In the genomic region with DNA sequence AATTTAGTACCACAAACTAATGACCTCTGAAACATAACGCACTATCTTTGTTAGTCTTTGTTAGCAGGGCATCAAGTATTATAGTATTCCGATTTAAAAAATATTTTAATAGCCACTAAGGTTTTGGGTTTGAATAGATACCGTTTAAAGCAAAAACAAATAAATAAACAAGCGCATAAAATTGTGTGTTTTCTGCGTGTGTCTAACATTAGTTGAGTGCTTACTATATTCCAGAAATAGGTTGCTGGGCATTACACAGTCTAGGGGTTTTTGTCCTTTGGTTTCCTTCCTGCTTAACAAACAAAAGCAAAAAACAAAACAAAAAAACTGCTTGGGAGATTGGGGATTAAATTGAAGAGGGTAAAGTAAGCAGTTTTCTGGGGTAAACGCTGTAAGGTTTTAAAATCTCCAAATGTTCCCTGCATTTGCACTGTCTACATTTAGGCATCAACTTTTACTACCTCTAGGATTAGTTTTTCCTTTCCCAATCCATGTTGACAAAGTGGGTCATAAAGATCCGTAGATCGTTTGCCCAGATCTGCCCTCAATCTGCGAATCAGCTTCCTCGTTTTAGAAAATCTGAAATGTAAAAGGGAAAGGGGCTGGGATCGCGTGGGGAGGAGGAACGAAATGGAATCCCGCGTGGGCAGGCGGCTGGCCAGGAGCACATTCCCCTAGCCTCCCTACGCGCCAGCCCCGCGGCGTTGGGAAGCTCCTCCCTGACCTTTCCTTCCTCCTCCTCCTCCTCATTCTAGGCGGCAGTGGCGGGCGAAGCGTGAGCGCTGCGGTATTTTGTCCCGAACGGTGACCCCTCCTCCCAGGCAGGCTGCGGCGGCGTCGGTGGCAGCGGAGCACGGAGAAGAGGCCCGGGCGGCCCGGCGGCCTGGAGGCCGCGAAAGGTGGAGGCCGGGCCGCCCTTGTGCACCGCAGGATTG, we compare ENCODE assay signal across 1 cellular context.
TF ChIP-seq lines count a peak whose summit lies in the region.

KCTD3 (plus strand) TSS at position 749 of the 935 bp plus-strand sequence. CDS start 382 bp downstream, outside the sequence.

TF ChIP-seq in K562, 482 proteins besides CTCF, POLR2A, EP300 and RAD21 (continued from another document and continues in another):
- TF ChIP-seq, protein P1, sequence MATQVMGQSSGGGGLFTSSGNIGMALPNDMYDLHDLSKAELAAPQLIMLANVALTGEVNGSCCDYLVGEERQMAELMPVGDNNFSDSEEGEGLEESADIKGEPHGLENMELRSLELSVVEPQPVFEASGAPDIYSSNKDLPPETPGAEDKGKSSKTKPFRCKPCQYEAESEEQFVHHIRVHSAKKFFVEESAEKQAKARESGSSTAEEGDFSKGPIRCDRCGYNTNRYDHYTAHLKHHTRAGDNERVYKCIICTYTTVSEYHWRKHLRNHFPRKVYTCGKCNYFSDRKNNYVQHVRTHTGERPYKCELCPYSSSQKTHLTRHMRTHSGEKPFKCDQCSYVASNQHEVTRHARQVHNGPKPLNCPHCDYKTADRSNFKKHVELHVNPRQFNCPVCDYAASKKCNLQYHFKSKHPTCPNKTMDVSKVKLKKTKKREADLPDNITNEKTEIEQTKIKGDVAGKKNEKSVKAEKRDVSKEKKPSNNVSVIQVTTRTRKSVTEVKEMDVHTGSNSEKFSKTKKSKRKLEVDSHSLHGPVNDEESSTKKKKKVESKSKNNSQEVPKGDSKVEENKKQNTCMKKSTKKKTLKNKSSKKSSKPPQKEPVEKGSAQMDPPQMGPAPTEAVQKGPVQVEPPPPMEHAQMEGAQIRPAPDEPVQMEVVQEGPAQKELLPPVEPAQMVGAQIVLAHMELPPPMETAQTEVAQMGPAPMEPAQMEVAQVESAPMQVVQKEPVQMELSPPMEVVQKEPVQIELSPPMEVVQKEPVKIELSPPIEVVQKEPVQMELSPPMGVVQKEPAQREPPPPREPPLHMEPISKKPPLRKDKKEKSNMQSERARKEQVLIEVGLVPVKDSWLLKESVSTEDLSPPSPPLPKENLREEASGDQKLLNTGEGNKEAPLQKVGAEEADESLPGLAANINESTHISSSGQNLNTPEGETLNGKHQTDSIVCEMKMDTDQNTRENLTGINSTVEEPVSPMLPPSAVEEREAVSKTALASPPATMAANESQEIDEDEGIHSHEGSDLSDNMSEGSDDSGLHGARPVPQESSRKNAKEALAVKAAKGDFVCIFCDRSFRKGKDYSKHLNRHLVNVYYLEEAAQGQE (CRISPR knock-in tag; IDR thresholded peaks at IDR 0.05; ENCODE audit: low read depth): no peak
- peak; percentile 94 for TF ChIP-seq ZNF263 (CRISPR knock-in tag; IDR thresholded peaks at IDR 0.05; ENCODE audit: borderline replicate concordance)
- no peak for TF ChIP-seq EWSR1 (IDR thresholded peaks at IDR 0.05; ENCODE audit: borderline replicate concordance, low read depth, partially characterized antibody)
- TF ChIP-seq NCOA2 (IDR thresholded peaks at IDR 0.05; ENCODE audit: partially characterized antibody in 2 of 2): no peak
- peak; percentile 94 for TF ChIP-seq CXXC5 (CRISPR knock-in tag; IDR thresholded peaks at IDR 0.05)
- no peak for TF ChIP-seq RBM39 (optimal IDR thresholded peaks at IDR 0.05; ENCODE audit: low read depth, low read length)
- no peak for TF ChIP-seq ZNF212 (CRISPR knock-in tag; IDR thresholded peaks at IDR 0.05)
- TF ChIP-seq CBX1 (IDR thresholded peaks at IDR 0.05; ENCODE audit: low read depth): 0 out of 2 replicates have a peak, but pooled peaks have one; percentile 66
- no peak for TF ChIP-seq CBX5 (IDR thresholded peaks at IDR 0.05; ENCODE audit: borderline replicate concordance, low read depth)
- TF ChIP-seq, protein P2, sequence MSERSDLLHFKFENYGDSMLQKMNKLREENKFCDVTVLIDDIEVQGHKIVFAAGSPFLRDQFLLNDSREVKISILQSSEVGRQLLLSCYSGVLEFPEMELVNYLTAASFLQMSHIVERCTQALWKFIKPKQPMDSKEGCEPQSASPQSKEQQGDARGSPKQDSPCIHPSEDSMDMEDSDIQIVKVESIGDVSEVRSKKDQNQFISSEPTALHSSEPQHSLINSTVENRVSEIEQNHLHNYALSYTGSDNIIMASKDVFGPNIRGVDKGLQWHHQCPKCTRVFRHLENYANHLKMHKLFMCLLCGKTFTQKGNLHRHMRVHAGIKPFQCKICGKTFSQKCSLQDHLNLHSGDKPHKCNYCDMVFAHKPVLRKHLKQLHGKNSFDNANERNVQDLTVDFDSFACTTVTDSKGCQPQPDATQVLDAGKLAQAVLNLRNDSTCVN (CRISPR knock-in tag; IDR thresholded peaks at IDR 0.05): no peak
- TF ChIP-seq, protein P3, sequence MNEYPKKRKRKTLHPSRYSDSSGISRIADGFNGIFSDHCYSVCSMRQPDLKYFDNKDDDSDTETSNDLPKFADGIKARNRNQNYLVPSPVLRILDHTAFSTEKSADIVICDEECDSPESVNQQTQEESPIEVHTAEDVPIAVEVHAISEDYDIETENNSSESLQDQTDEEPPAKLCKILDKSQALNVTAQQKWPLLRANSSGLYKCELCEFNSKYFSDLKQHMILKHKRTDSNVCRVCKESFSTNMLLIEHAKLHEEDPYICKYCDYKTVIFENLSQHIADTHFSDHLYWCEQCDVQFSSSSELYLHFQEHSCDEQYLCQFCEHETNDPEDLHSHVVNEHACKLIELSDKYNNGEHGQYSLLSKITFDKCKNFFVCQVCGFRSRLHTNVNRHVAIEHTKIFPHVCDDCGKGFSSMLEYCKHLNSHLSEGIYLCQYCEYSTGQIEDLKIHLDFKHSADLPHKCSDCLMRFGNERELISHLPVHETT (CRISPR knock-in tag; conservative IDR thresholded peaks at IDR 0.05 in 1 of 2, IDR thresholded peaks at IDR 0.05 in 1 of 2): peak in 1 of 2 experiments; percentile 70; a peak in 1 of 4 replicates
- no peak for TF ChIP-seq ZNF830 (CRISPR knock-in tag; IDR thresholded peaks at IDR 0.05)
- TF ChIP-seq TOE1 (IDR thresholded peaks at IDR 0.05; ENCODE audit: borderline replicate concordance): peak; percentile 68
- no peak for TF ChIP-seq TOE1 (CRISPR knock-in tag; IDR thresholded peaks at IDR 0.05; ENCODE audit: borderline replicate concordance, low read depth)
- TF ChIP-seq BCL6 (CRISPR knock-in tag; IDR thresholded peaks at IDR 0.05): no peak
- no peak for TF ChIP-seq ZNF75A (CRISPR knock-in tag; IDR thresholded peaks at IDR 0.05)
- no peak for TF ChIP-seq SRSF7 (optimal IDR thresholded peaks at IDR 0.05; ENCODE audit: low read depth, low read length)
- no peak for TF ChIP-seq ETV1 (tag; conservative IDR thresholded peaks at IDR 0.05; ENCODE audit: low read depth)
- no peak for TF ChIP-seq HDAC6 (IDR thresholded peaks at IDR 0.05; ENCODE audit: low read depth, low read length)
- TF ChIP-seq ZBTB40 (IDR thresholded peaks at IDR 0.05): peak; percentile 70
- no peak for TF ChIP-seq ZBTB40 (CRISPR knock-in tag; IDR thresholded peaks at IDR 0.05)
- no peak for TF ChIP-seq PCBP2 (IDR thresholded peaks at IDR 0.05; ENCODE audit: low read depth, low read length, poor library complexity, severe bottlenecking)
- TF ChIP-seq HNRNPLL (IDR thresholded peaks at IDR 0.05; ENCODE audit: low read depth, low read length, poor library complexity, severe bottlenecking): peak; percentile 88
- no peak for TF ChIP-seq POLR2AphosphoS2 (IDR thresholded peaks at IDR 0.05; ENCODE audit: low read length)
- no peak for TF ChIP-seq KLF13 (tag; IDR thresholded peaks at IDR 0.05; ENCODE audit: borderline replicate concordance, low read depth)
- no peak for TF ChIP-seq GABPA (tag; conservative IDR thresholded peaks at IDR 0.05; ENCODE audit: low read depth)
- no peak for TF ChIP-seq ZSCAN29 (IDR thresholded peaks at IDR 0.05)
- no peak for TF ChIP-seq ZNF695 (CRISPR knock-in tag; IDR thresholded peaks at IDR 0.05)
- peak; percentile 87 for TF ChIP-seq ZFX (CRISPR knock-in tag; IDR thresholded peaks at IDR 0.05)
